8 cellular contexts compared by ENCODE assay signal in genomic region chr1:54081306-54082270, GRCh38. TPM values are rescaled to one million over a fixed set of nuclear protein-coding genes. Genes with fewer than 3 reads are reported as not detected.
DNase-seq lines count a peak whose midpoint lies in the region; ATAC-seq, FAIRE-seq and TF ChIP-seq lines count a peak whose summit lies in the region.

No MANE protein-coding gene starts in this region.

- no peak overlapping the region for H2AFZ ChIP-seq in OCI-LY7 (ENCODE audit: low read length)

- FAIRE-seq in pancreas (lab: Jason Lieb, UNC): no peak

- H3K4me2 ChIP-seq in OCI-LY7 (ENCODE audit: low read length): no peak overlapping the region

- intact Hi-C loops in OCI-LY7 (cut with micrococcal nuclease; ENCODE audit: unreplicated experiment) (no loop called here), pancreas (cut with DNase I) (no loop called here)

- peak; percentile 96 for TF ChIP-seq CTCF in OCI-LY7 (conservative IDR thresholded peaks at IDR 0.05; ENCODE audit: low read length)
- TF ChIP-seq CTCF in pancreas (IDR thresholded peaks at IDR 0.05): peak; percentile 67 to 80 (median 74)
- peak; percentile 34 to 57 (median 48) for TF ChIP-seq CTCF in tibial nerve (IDR thresholded peaks at IDR 0.05)

- H3K36me3 ChIP-seq in OCI-LY7 (ENCODE audit: insufficient read depth, low read length): no peaks in the 10 kb centered on the region
- H3K36me3 ChIP-seq in pancreas: no peaks in the 10 kb centered on the region
- no peaks in the 10 kb centered on the region for H3K36me3 ChIP-seq in tibial nerve

- POLR2A ChIA-PET in OCI-LY7 (lab: Charles Lee): no interaction called here

- H3K4me1 Mint-ChIP-seq in activated T-cell treated with anti-CD3 and anti-CD28 coated beads, Interleukin-2, amount 50 U/mL, for 4 hours (ENCODE audit: low read depth): peaks cover 3% of the 10 kb centered on the region

- 65 to 68% methylated on average over 8 of the region's 8 CpGs for WGBS in pancreas, 2 donors
- WGBS in tibial nerve, 2 donors: 83 to 88% methylated on average over 8 of the region's 8 CpGs

- H3K27ac ChIP-seq in OCI-LY7 (ENCODE audit: low read depth, low read length, poor library complexity, severe bottlenecking) (no peak overlapping the region), pancreas (no peak overlapping the region), tibial nerve (no peak overlapping the region)

- H3K36me3 Mint-ChIP-seq in activated T-cell treated with anti-CD3 and anti-CD28 coated beads, Interleukin-2, amount 50 U/mL, for 4 hours (ENCODE audit: insufficient read depth): peaks cover 6% of the 10 kb centered on the region

- no peak overlapping the region for H3K4me3 Mint-ChIP-seq in activated T-cell treated with anti-CD3 and anti-CD28 coated beads, Interleukin-2, amount 50 U/mL, for 4 hours

- TF ChIP-seq EP300 in tibial nerve (IDR thresholded peaks at IDR 0.05): no peak

- H4K20me1 ChIP-seq in OCI-LY7 (ENCODE audit: insufficient read depth, low read length): no peaks in the 10 kb centered on the region

- DNase-seq in NOMO-1 treated with DMSO at 0.1 percent for 48 hours (lab: John Stamatoyannopoulos, UW; ENCODE audit: unreplicated experiment) (peak; percentile 37), NOMO-1 treated with dmso at 0.1 percent for 144 hours (lab: John Stamatoyannopoulos, UW; ENCODE audit: unreplicated experiment) (no peak), OCI-LY7 (ENCODE audit: low spot score) (peak; percentile 65), fibroblast of the conjunctiva (ENCODE audit: low read depth) (peak; percentile 51), pancreas (peak; percentile 66 to 80 (median 78)), tibial nerve (ENCODE audit: low spot score in 2 of 2) (peak in 1 of 2 donors; percentile 48)
- DNase-seq in activated T-cell treated with anti-CD3 and anti-CD28 coated beads, Interleukin-2, amount 50 U/mL, for 4 hours: peak; percentile 43

- H3K9me2 ChIP-seq in OCI-LY7 (ENCODE audit: insufficient read depth, low read length): no peaks in the 10 kb centered on the region

- H3K27me3 Mint-ChIP-seq in activated T-cell treated with anti-CD3 and anti-CD28 coated beads, Interleukin-2, amount 50 U/mL, for 4 hours (ENCODE audit: low read depth): no peaks in the 10 kb centered on the region

- no peak for TF ChIP-seq POLR2A in tibial nerve (IDR thresholded peaks at IDR 0.05)

- H3K79me2 ChIP-seq in OCI-LY7 (ENCODE audit: insufficient read depth, low read depth, low read length): no peaks in the 10 kb centered on the region

- H3K27me3 ChIP-seq in pancreas (no peaks in the 10 kb centered on the region), tibial nerve (no peaks in the 10 kb centered on the region)

- H3K4me1 ChIP-seq in OCI-LY7 (ENCODE audit: insufficient read depth, low read length, poor library complexity, severe bottlenecking) (no peaks in the 10 kb centered on the region), pancreas (peaks cover 0 to 17% (median 0%) of the 10 kb centered on the region in 3 donors), tibial nerve (no peaks in the 10 kb centered on the region)

- BruUV-seq in OCI-LY7 (replicated peaks; lab: Mats Ljungman, UMichigan): no TSS peak

- ATAC-seq in HG03354 (IDR thresholded peaks at IDR 0.05; ENCODE audit: poor library complexity, severe bottlenecking, unreplicated experiment) (peak; percentile 65), pancreas (peak; percentile 98 to 99 (median 98))
- ATAC-seq in activated T-cell treated with anti-CD3 and anti-CD28 coated beads, Interleukin-2, amount 50 U/mL, for 4 hours: peak; percentile 61 to 83

- H3K9me3 ChIP-seq in OCI-LY7 (ENCODE audit: low read length) (no peaks in the 10 kb centered on the region), pancreas (no peaks in the 10 kb centered on the region), tibial nerve (no peaks in the 10 kb centered on the region)

- CTCF ChIA-PET in OCI-LY7 (lab: Charles Lee; ENCODE audit: unreplicated experiment): no interaction called here

- H3K9me3 Mint-ChIP-seq in activated T-cell treated with anti-CD3 and anti-CD28 coated beads, Interleukin-2, amount 50 U/mL, for 4 hours: no peaks in the 10 kb centered on the region

- H3K4me3 ChIP-seq in OCI-LY7 (ENCODE audit: low read depth, low read length, poor library complexity, severe bottlenecking): no peak overlapping the region
- H3K4me3 ChIP-seq in pancreas: no peak overlapping the region
- H3K4me3 ChIP-seq in tibial nerve: no peak overlapping the region

RNA-seq across cellular contexts. Expression of gene TCEANC2, which starts 28.2 kb away (rescaled TPM):
- total RNA-seq in OCI-LY7 (2014; rRNA removed; shearing (Covaris generic)): 4.9 and 5.1 TPM in 2 replicates
- 9.5 and 10.4 TPM in 2 replicates for total RNA-seq in OCI-LY7 (2022)
- 1 to 10 TPM; 4.6 to 6.8 (median 5.4) TPM for total RNA-seq in activated T-cell treated with anti-CD3 and anti-CD28 coated beads, Interleukin-2, amount 50 U/mL, for 4 hours
- 1 to 10 TPM; 1.3 to 3.8 (median 2.2) TPM for total RNA-seq in pancreas
- polyA plus RNA-seq in pancreas: 1 to 10 TPM; 1.1 to 1.4 TPM
- 1 to 10 TPM; 3.0 to 9.0 (median 5.5) TPM for total RNA-seq in tibial nerve

RNA-seq across cellular contexts. Expression of gene TMEM59, which starts 28.6 kb away (rescaled TPM):
- 74.5 and 76.7 TPM in 2 replicates for total RNA-seq in OCI-LY7 (2014; rRNA removed; shearing (Covaris generic))
- total RNA-seq in OCI-LY7 (2022) (94.5 and 95.4 TPM in 2 replicates), pancreas (100 to 1,000 TPM; 175 to 316 (median 232) TPM), tibial nerve (100 to 1,000 TPM; 145 to 304 (median 189) TPM)
- total RNA-seq in activated T-cell treated with anti-CD3 and anti-CD28 coated beads, Interleukin-2, amount 50 U/mL, for 4 hours: 100 to 1,000 TPM in 1 of 3 donors, 10 to 100 TPM in 2; 86.8 to 102 (median 89.9) TPM
- 100 to 1,000 TPM in 1 of 2 donors, 10 to 100 TPM in 1; 59.9 to 287 TPM for polyA plus RNA-seq in pancreas
